In the genomic region with DNA sequence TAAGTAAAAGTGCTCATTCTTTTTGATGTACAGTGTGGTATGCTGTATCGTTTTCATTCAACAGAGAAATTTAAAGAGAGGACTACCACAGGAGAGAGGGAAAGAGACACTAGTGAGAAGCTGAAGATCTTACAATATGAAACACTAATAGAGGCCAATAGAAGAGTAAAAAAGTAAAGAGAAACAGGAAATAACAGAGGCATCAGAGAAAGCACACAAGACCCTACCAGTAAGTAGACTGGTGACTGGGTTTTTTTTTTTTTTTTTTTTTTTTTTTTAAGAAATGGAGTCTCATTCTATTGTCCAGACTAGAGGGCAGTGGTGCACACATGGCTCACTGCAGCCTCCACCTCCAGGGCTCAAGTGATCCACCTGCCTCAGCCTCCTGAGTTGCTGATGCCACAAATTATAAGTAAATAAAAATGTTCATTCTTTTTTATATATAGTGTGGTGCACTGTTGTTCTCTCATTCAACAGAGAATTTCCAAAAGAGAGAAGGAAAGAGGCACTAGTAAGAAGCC, we compare ENCODE assay signal across 1 cellular context.
TF ChIP-seq lines count a peak whose summit lies in the region.

No MANE protein-coding gene starts in this region.

TF ChIP-seq in HEK293, 187 proteins besides CTCF, POLR2A, EP300 and RAD21 (continued from another document):
- TF ChIP-seq ZNF335 (tag by site-specific recombination; conservative IDR thresholded peaks at IDR 0.05), result peak; percentile 23; the same call in 1 of the 2 replicates
